Comparison of ENCODE assay signal across 25 cellular contexts in genomic region chr6:105292689-105293339, GRCh38.
"Had no signal": no experiment of that assay in that cellular context is flagged by ENCODE, and none has a peak within 500 bp of the region (broad histone marks: within the 10 kb centered on the region; RNA-seq: fewer than 3 reads in every experiment).

No MANE protein-coding gene starts in this region.

- H3K4me3 ChIP-seq: adrenal gland, heart left ventricle, uterus had no signal

- DNase-seq: activated CD4-positive, alpha-beta T cell treated with anti-CD3 and anti-CD28 coated beads, Interleukin-2, amount 50 U/mL, for 4 hours; activated CD4-positive, CD25-positive, alpha-beta regulatory T cell treated with anti-CD3 and anti-CD28 coated beads, Interleukin-2, amount 50 U/mL, for 72 hours; activated effector memory CD4-positive, alpha-beta T cell treated with anti-CD3 and anti-CD28 coated beads, Interleukin-2, amount 50 U/mL, for 16 hours; activated naive CD4-positive, alpha-beta T cell treated with anti-CD3 and anti-CD28 coated beads for 36 hours; activated naive CD8-positive, alpha-beta T cell treated with anti-CD3 and anti-CD28 coated beads for 36 hours; activated T-cell treated with anti-CD3 and anti-CD28 coated beads for 4 hours; adrenal gland; aorta; brain microvascular endothelial cell; caudate nucleus; endodermal cell; foreskin fibroblast; heart left ventricle; hypothalamus; midbrain; naive thymus-derived CD8-positive, alpha-beta T cell; right cardiac atrium; stimulated activated CD4-positive, alpha-beta T cell treated with anti-CD3 and anti-CD28 coated beads, Interleukin-15, amount 100 ng/mL, for 24 hours; stimulated activated CD4-positive, alpha-beta T cell treated with anti-CD3 and anti-CD28 coated beads, Interleukin-2, amount 100 ng/mL, for 24 hours; stimulated activated naive CD4-positive, alpha-beta T cell treated with Interleukin-2 at 50 U/mL for 16 hours; substantia nigra; T1000; uterus had no signal

- H3K27ac ChIP-seq: adrenal gland, brain microvascular endothelial cell, heart left ventricle, uterus had no signal

- H3K27me3 Mint-ChIP-seq: activated naive CD8-positive, alpha-beta T cell treated with anti-CD3 and anti-CD28 coated beads for 36 hours; naive thymus-derived CD8-positive, alpha-beta T cell; type B pancreatic cell had no signal

- ATAC-seq: esophagus mucosa; heart left ventricle; naive thymus-derived CD8-positive, alpha-beta T cell; right cardiac atrium had no signal

- H3K27me3 ChIP-seq: adrenal gland, brain microvascular endothelial cell, heart left ventricle, uterus had no signal

- H3K9me3 ChIP-seq: adrenal gland, heart left ventricle, uterus had no signal

- H3K4me1 ChIP-seq: adrenal gland, heart left ventricle, uterus had no signal

- H3K4me3 Mint-ChIP-seq: activated naive CD4-positive, alpha-beta T cell treated with anti-CD3 and anti-CD28 coated beads for 36 hours; activated naive CD8-positive, alpha-beta T cell treated with anti-CD3 and anti-CD28 coated beads for 36 hours; endodermal cell; naive thymus-derived CD8-positive, alpha-beta T cell; type B pancreatic cell had no signal

- H3K27ac Mint-ChIP-seq: activated naive CD4-positive, alpha-beta T cell treated with anti-CD3 and anti-CD28 coated beads for 36 hours; activated naive CD8-positive, alpha-beta T cell treated with anti-CD3 and anti-CD28 coated beads for 36 hours; endodermal cell; type B pancreatic cell had no signal

- H3K9me3 Mint-ChIP-seq: activated naive CD4-positive, alpha-beta T cell treated with anti-CD3 and anti-CD28 coated beads for 36 hours; activated naive CD8-positive, alpha-beta T cell treated with anti-CD3 and anti-CD28 coated beads for 36 hours; naive thymus-derived CD8-positive, alpha-beta T cell had no signal

- H3K36me3 ChIP-seq: adrenal gland, brain microvascular endothelial cell, uterus had no signal
